2 cellular contexts compared by ENCODE assay signal in genomic region chr10:29634105-29634504, GRCh38.
TF ChIP-seq lines count a peak whose summit lies in the region.

No MANE protein-coding gene starts in this region.

TF ChIP-seq in GM23338, 12 proteins besides CTCF, POLR2A, EP300 and RAD21:
- TF ChIP-seq ZNF462 (CRISPR knock-in tag; IDR thresholded peaks at IDR 0.05) (no peak), ZNF114 (CRISPR knock-in tag; IDR thresholded peaks at IDR 0.05) (no peak), POLR2AphosphoS5 (IDR thresholded peaks at IDR 0.05; ENCODE audit: low read depth) (no peak), CREB1 (CRISPR knock-in tag; IDR thresholded peaks at IDR 0.05; ENCODE audit: low read depth) (no peak), STAT1 (IDR thresholded peaks at IDR 0.05; ENCODE audit: unreplicated experiment) (no peak), EZH2 (IDR thresholded peaks at IDR 0.05; ENCODE audit: low read depth, unreplicated experiment) (no peak), EZH2phosphoT487 (IDR thresholded peaks at IDR 0.05; ENCODE audit: unreplicated experiment) (no peak), ZNF331 (CRISPR knock-in tag; IDR thresholded peaks at IDR 0.05; ENCODE audit: low read depth) (no peak), JUNB (IDR thresholded peaks at IDR 0.05; ENCODE audit: unreplicated experiment) (no peak), REST (IDR thresholded peaks at IDR 0.05; ENCODE audit: unreplicated experiment) (no peak), ETS1 (IDR thresholded peaks at IDR 0.05) (no peak), NANOG (IDR thresholded peaks at IDR 0.05; ENCODE audit: borderline replicate concordance) (no peak)

TF ChIP-seq in WTC11, 78 proteins besides CTCF, POLR2A, EP300 and RAD21 (continued from another document):
- TF ChIP-seq PRDM15 (CRISPR knock-in tag; IDR thresholded peaks at IDR 0.05) (no peak), HMGXB4 (CRISPR knock-in tag; IDR thresholded peaks at IDR 0.05) (no peak), MLX (CRISPR knock-in tag; IDR thresholded peaks at IDR 0.05) (no peak), NFE2L1 (CRISPR knock-in tag; IDR thresholded peaks at IDR 0.05) (no peak), ATF3 (CRISPR knock-in tag; conservative IDR thresholded peaks at IDR 0.05) (no peak), PREB (CRISPR knock-in tag; IDR thresholded peaks at IDR 0.05; ENCODE audit: borderline replicate concordance) (no peak), FOXP4 (CRISPR knock-in tag; IDR thresholded peaks at IDR 0.05) (no peak)
